Comparison of ENCODE assay signal across 8 cellular contexts in the genomic region with DNA sequence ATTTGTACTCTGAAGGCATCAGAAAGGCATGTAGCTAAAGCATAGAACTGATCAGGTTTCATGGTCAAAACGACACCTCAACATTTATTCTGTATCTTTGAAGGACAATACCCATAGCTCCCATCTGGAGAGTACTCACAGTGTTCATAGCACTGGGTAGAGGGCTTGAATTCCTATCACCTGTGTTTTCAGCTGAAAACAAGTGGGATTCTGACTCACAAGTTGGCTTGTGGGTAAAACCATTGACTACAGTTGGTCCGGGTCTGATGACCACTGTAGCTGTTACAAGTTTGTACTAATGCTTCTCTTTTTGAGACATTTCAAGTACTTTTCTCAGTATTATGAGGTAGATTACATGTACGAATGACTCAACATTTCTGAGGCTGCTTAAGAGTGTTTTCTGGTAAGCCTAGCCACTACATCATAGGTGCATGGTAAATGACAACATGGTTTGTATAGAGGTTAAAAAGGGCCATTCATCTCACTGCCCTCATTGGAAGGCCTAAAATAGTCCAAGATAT.
A peak's percentile ranks its signal among the peaks of the same experiment; 100 is the strongest.
DNase-seq lines count a peak whose midpoint lies in the region; FAIRE-seq and TF ChIP-seq lines count a peak whose summit lies in the region.

No MANE protein-coding gene starts in this region.

- TF ChIP-seq CTCF in NB4 (IDR thresholded peaks at IDR 0.05; ENCODE audit: low read depth, low read length) (no peak), bronchial epithelial cell (IDR thresholded peaks at IDR 0.05; ENCODE audit: insufficient read depth, low read length, severe bottlenecking) (no peak)

- H3K27me3 ChIP-seq in bronchial epithelial cell (ENCODE audit: control insufficient read depth, insufficient read depth, low read length) = no peaks in the 10 kb centered on the region

- H3K36me3 ChIP-seq in bronchial epithelial cell (ENCODE audit: control insufficient read depth, insufficient read depth, low read length) = no peaks in the 10 kb centered on the region

- H3K4me3 ChIP-seq in NB4 (ENCODE audit: low read depth, low read length) (no peak overlapping the region), bronchial epithelial cell (ENCODE audit: low read depth, low read length) (no peak overlapping the region)

- FAIRE-seq in bronchial epithelial cell (lab: Jason Lieb, UNC) = no peak

- no peak for TF ChIP-seq POLR2A in NB4 (IDR thresholded peaks at IDR 0.05; ENCODE audit: extremely low read depth, insufficient read length)

- peak; percentile 12 to 17 for DNase-seq in stimulated activated CD4-positive, alpha-beta T cell treated with anti-CD3 and anti-CD28 coated beads, Interleukin-12 subunit alpha, Interleukin-12 subunit beta, amount 100 ng/mL, for 24 hours (ENCODE audit: low read depth in 2 of 2)
- DNase-seq in stimulated activated CD4-positive, alpha-beta T cell treated with anti-CD3 and anti-CD28 coated beads, Interleukin-4, amount 100 ng/mL, for 1 hour = no peak
- DNase-seq in NB4 (ENCODE audit: low read depth) = peak; percentile 85
- peak; percentile 81 for DNase-seq in bronchial epithelial cell (ENCODE audit: low read depth)
- DNase-seq in stimulated activated CD4-positive, alpha-beta T cell treated with anti-CD3 and anti-CD28 coated beads, Interleukin-4, amount 100 ng/mL, for 24 hours = peak; percentile 65
- DNase-seq in SHP77 treated with DMSO at 0.1 percent for 48 hours (lab: John Stamatoyannopoulos, UW) = no peak
- DNase-seq in ecto neural progenitor cell (ENCODE audit: low spot score) = no peak
- DNase-seq in kidney glomerular epithelial cell (lab: John Stamatoyannopoulos, UW) = no peak

Comparison
In these comparisons a context has a peak if more than half of its experiments do, and no peak if none do; other contexts are left out.
1. DNase-seq: peak in stimulated activated CD4-positive, alpha-beta T cell treated with anti-CD3 and anti-CD28 coated beads, Interleukin-12 subunit alpha, Interleukin-12 subunit beta, amount 100 ng/mL, for 24 hours (2 of 2), NB4 (single experiment), bronchial epithelial cell (single experiment) and stimulated activated CD4-positive, alpha-beta T cell treated with anti-CD3 and anti-CD28 coated beads, Interleukin-4, amount 100 ng/mL, for 24 hours (single experiment); none in stimulated activated CD4-positive, alpha-beta T cell treated with anti-CD3 and anti-CD28 coated beads, Interleukin-4, amount 100 ng/mL, for 1 hour (single experiment), SHP77 treated with DMSO at 0.1 percent for 48 hours (single experiment), ecto neural progenitor cell (single experiment) and kidney glomerular epithelial cell (single experiment).